14 cellular contexts compared by ENCODE assay signal in the genomic region with DNA sequence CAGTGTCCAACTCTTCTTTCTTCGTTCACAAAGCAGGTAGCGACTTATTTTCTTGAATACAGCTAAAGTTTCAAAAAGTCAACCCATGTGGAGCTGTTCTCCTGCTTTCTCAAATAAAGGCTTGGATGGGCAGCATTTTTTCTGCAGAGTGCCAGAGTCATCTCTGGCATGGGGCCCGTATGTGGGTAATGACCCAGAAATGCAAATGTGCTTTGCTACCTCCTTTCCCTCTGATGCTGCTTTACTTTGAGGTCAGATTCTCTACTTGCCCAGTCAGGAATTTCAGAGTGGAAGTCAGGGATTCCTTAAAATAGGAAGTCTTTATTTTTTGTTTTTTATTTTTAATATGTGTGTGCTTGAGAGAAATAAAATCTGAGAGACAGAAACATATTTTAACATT. TPM values are rescaled to one million over a fixed set of nuclear protein-coding genes. Genes with fewer than 3 reads are reported as not detected.
A peak's percentile ranks its signal among the peaks of the same experiment; 100 is the strongest.
DNase-seq lines count a peak whose midpoint lies in the region; ATAC-seq, FAIRE-seq and TF ChIP-seq lines count a peak whose summit lies in the region.
"Had no signal": no experiment of that assay in that cellular context is flagged by ENCODE, and none has a peak within 500 bp of the region (broad histone marks: within the 10 kb centered on the region; RNA-seq: fewer than 3 reads in every experiment).

No MANE protein-coding gene starts in this region.

- H2BK120ac ChIP-seq in mesendoderm (ENCODE audit: low read depth, low read length), result no peak overlapping the region

- no peaks in the 10 kb centered on the region for H3K4me1 ChIP-seq in mesendoderm (ENCODE audit: control insufficient read depth, low read depth, low read length)
- H3K4me1 ChIP-seq: ascending aorta had no signal

- H3K23ac ChIP-seq in mesendoderm (ENCODE audit: low read length), result no peak overlapping the region

- no peaks in the 10 kb centered on the region for H3K27me3 ChIP-seq in mesendoderm (ENCODE audit: insufficient read depth, low read length, poor library complexity)
- H3K27me3 ChIP-seq in brain microvascular endothelial cell (replicated peaks), result peaks cover 15% of the 10 kb centered on the region
- H3K27me3 ChIP-seq: ascending aorta, gastrocnemius medialis had no signal

- H3K4me3 ChIP-seq in mesendoderm (ENCODE audit: low read length), result no peak overlapping the region
- H3K4me3 ChIP-seq in brain microvascular endothelial cell (ENCODE audit: low read depth, low read length), result no peak overlapping the region
- H3K4me3 ChIP-seq: ascending aorta, gastrocnemius medialis had no signal

- no peak overlapping the region for H2BK5ac ChIP-seq in mesendoderm (ENCODE audit: low read length)

- H3K27ac ChIP-seq in mesendoderm (ENCODE audit: low read depth, low read length), result no peak overlapping the region
- H3K27ac ChIP-seq in brain microvascular endothelial cell, result no peak overlapping the region
- H3K27ac ChIP-seq: ascending aorta, gastrocnemius medialis had no signal

- no peak for ATAC-seq in HG03095 (IDR thresholded peaks at IDR 0.05; ENCODE audit: unreplicated experiment)
- ATAC-seq: activated CD4-positive, CD25-positive, alpha-beta regulatory T cell treated with anti-CD3 and anti-CD28 coated beads, Interleukin-2, amount 50 U/mL, for 24 hours; gastrocnemius medialis; stimulated activated memory B cell treated with anti-CD40 and anti-IgM and Interleukin-4, amounts not matched to agents 10 μg/mL and 1 μg/mL and 100 μg/mL, for 72 hours had no signal

- H3K79me2 ChIP-seq in mesendoderm (ENCODE audit: control insufficient read depth, insufficient read depth, low read length), result no peaks in the 10 kb centered on the region

- H3K79me1 ChIP-seq in mesendoderm (ENCODE audit: low read length), result no peaks in the 10 kb centered on the region

- no peak overlapping the region for H3K4me2 ChIP-seq in mesendoderm (ENCODE audit: low read length)

- H3K36me3 ChIP-seq in mesendoderm (ENCODE audit: control insufficient read depth, insufficient read depth, low read length) (no peaks in the 10 kb centered on the region), brain microvascular endothelial cell (replicated peaks) (no peaks in the 10 kb centered on the region)
- H3K36me3 ChIP-seq: ascending aorta, gastrocnemius medialis had no signal

- H4K5ac ChIP-seq in mesendoderm (ENCODE audit: low read length), result no peak overlapping the region

- TF ChIP-seq CTCF in brain microvascular endothelial cell (IDR thresholded peaks at IDR 0.05; ENCODE audit: low read depth, low read length, missing control alignments), result no peak

- no peak overlapping the region for H2AK5ac ChIP-seq in mesendoderm (ENCODE audit: low read length)

- no peak overlapping the region for H3K9ac ChIP-seq in mesendoderm (ENCODE audit: low read length)

- H3K18ac ChIP-seq in mesendoderm (ENCODE audit: low read length), result no peak overlapping the region

- in situ Hi-C loops in brain microvascular endothelial cell (cut with HindIII; ENCODE audit: low pct_ligation_motif_present, low sequenced_read_pairs), result no loop called here

- peak; percentile 60 for DNase-seq in DMS153 treated with DMSO at 0.1 percent for 48 hours (lab: John Stamatoyannopoulos, UW; ENCODE audit: unreplicated experiment)
- DNase-seq in NCI-H2029 (lab: John Stamatoyannopoulos, UW), result peak; percentile 85
- DNase-seq in RKO (ENCODE audit: low spot score), result peak; percentile 3
- peak; percentile 68 for DNase-seq in kidney tubule cell (ENCODE audit: low spot score)
- DNase-seq in mesendoderm, result no peak
- no peak for DNase-seq in brain microvascular endothelial cell
- no peak for DNase-seq in HTR-8/SVneo (ENCODE audit: insufficient read length, low spot score)
- DNase-seq: activated T-cell treated with anti-CD3 and anti-CD28 coated beads, Interleukin-2, amount 50 U/mL, for 1 hour; AML-193; gastrocnemius medialis had no signal

- no peak overlapping the region for H2BK15ac ChIP-seq in mesendoderm (replicated peaks; ENCODE audit: low read depth)

- no peak overlapping the region for H3K4ac ChIP-seq in mesendoderm (ENCODE audit: low read depth, low read length)

- H3K56ac ChIP-seq in mesendoderm (ENCODE audit: low read length), result no peak overlapping the region

- no peak overlapping the region for H4K8ac ChIP-seq in mesendoderm (ENCODE audit: low read depth, low read length)

- FAIRE-seq in HTR-8/SVneo (lab: Jason Lieb, UNC), result no peak

- no CpG with 5 or more reads among the region's 3 CpGs for WGBS in mesendoderm (ENCODE audit: extremely low coverage, insufficient coverage, low lambda C conversion rate)

RNA-seq across cellular contexts. Expression of a gene that starts 4.9 kb away (rescaled TPM):
- polyA plus RNA-seq in mesendoderm (2013, experiment 1 of 2), result 0.31 TPM
- 0.38 TPM for polyA plus RNA-seq in mesendoderm (2013, experiment 2 of 2)

Comparison
In these comparisons a context has a peak if more than half of its experiments do, and no peak if none do; other contexts are left out.
1. DNase-seq: peak in DMS153 treated with DMSO at 0.1 percent for 48 hours (single experiment), NCI-H2029 (single experiment), RKO (single experiment) and kidney tubule cell (single experiment); none in mesendoderm (single experiment), brain microvascular endothelial cell (single experiment) and HTR-8/SVneo (single experiment).